1 cellular context compared by ENCODE assay signal in the genomic region with DNA sequence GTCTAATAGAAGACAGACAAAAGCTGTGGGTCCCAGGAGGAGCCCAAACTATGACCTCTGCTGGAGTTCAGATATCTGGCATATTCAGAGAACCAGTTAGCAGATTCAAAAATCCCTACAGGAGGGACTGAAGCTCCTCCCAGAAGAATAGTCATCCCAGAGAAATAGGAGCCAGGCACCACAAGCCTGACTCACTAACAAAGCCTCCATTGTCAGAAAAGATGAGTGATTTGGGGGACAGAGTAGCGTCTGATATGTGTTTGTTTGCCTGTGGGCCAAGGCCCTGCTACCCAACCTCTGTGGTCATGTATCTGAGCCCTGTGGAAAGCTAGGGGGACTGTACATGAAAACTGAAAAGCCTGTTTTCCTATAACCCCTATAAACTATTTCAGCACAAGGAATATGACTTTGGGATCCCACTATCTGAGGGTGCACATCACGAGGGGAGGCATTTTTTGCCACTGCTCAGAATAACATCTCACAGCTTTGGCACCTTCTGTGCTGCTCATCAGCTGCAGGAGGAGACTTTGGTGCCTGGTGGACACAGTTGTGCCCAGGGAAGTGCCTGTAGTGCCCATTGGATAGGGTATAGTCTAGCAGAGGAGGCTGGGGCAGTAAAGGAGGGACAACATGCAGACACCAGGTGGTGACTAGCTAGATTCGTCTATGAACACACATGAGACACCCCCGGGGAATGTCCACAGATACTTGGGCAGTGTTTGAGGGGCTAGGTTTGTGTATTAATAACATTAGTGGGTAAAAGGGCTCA.
A peak's percentile ranks its signal among the peaks of the same experiment; 100 is the strongest.
TF ChIP-seq lines count a peak whose summit lies in the region.

No MANE protein-coding gene starts in this region.

TF ChIP-seq in SK-N-SH, 30 proteins besides CTCF, POLR2A, EP300 and RAD21 (continued from another document):
- TF ChIP-seq RCOR1 (IDR thresholded peaks at IDR 0.05; ENCODE audit: low read length) (no peak), NFIC (IDR thresholded peaks at IDR 0.05; ENCODE audit: borderline replicate concordance) (peak; percentile 39)
